ENCODE assay signal across 8 cellular contexts in genomic region chr12:132886529-132887477, GRCh38. TPM values are rescaled to one million over a fixed set of nuclear protein-coding genes. Genes with fewer than 3 reads are reported as not detected.
DNase-seq lines count a peak whose midpoint lies in the region; ATAC-seq, FAIRE-seq and TF ChIP-seq lines count a peak whose summit lies in the region.

No MANE protein-coding gene starts in this region.

- 6 to 9% methylated on average over 46 to 64 of the region's 64 CpGs for WGBS in pancreas, 2 donors

- POLR2A ChIA-PET in activated CD4-positive, alpha-beta memory T cell treated with anti-CD3 and anti-CD28 coated beads for 36 hours (lab: Charles Lee), result interaction anchor here (0.7 to 1.5 kb wide), 4 partner anchors 22 to 126 kb away, joined by 3 to 5 read pairs (median 3); no protein-coding TSS in a partner anchor
- POLR2A ChIA-PET in GM10248 (lab: Yijun Ruan, JAX), result interaction anchor here (0.6 kb wide), 1 partner anchor 70 kb away, joined by 4 read pairs; no protein-coding TSS in a partner anchor

- H3K27ac Mint-ChIP-seq in CD4-positive, CD25-positive, alpha-beta regulatory T cell, result peak overlapping the region; percentile 93 to 100 (median 100)
- H3K27ac Mint-ChIP-seq in activated CD4-positive, alpha-beta memory T cell treated with anti-CD3 and anti-CD28 coated beads for 36 hours, result peak overlapping the region; percentile 100

- H3K27me3 ChIP-seq in CD4-positive, CD25-positive, alpha-beta regulatory T cell (ENCODE audit: control insufficient read depth, insufficient read depth, low read length), result no peaks in the 10 kb centered on the region
- no peaks in the 10 kb centered on the region for H3K27me3 ChIP-seq in foreskin keratinocyte
- H3K27me3 ChIP-seq in pancreas, result no peaks in the 10 kb centered on the region

- intact Hi-C loops in activated CD4-positive, alpha-beta memory T cell treated with anti-CD3 and anti-CD28 coated beads for 36 hours (cut with micrococcal nuclease), result loop anchor here (1.0 to 2.0 kb wide), 6 partner anchors 21 to 243 kb away; partner anchors contain the start of genes ANKLE2, ZNF10, ZNF140 and ZNF605
- intact Hi-C loops in pancreas (cut with DNase I), result no loop called here

- no peak for FAIRE-seq in pancreas (lab: Jason Lieb, UNC)

- H3K4me1 Mint-ChIP-seq in CD4-positive, CD25-positive, alpha-beta regulatory T cell, result peaks cover 21 to 53% (median 34%) of the 10 kb centered on the region in 4 donors
- peaks cover 17% of the 10 kb centered on the region for H3K4me1 Mint-ChIP-seq in activated CD4-positive, alpha-beta memory T cell treated with anti-CD3 and anti-CD28 coated beads for 36 hours (ENCODE audit: low read depth)

- peaks cover 15% of the 10 kb centered on the region for H3K36me3 Mint-ChIP-seq in CD4-positive, CD25-positive, alpha-beta regulatory T cell
- H3K36me3 Mint-ChIP-seq in activated CD4-positive, alpha-beta memory T cell treated with anti-CD3 and anti-CD28 coated beads for 36 hours, result peaks cover 21% of the 10 kb centered on the region

- peak overlapping the region; percentile 84 to 100 (median 94) for H3K4me3 Mint-ChIP-seq in CD4-positive, CD25-positive, alpha-beta regulatory T cell
- H3K4me3 Mint-ChIP-seq in activated CD4-positive, alpha-beta memory T cell treated with anti-CD3 and anti-CD28 coated beads for 36 hours, result peak overlapping the region; percentile 99

- H3K4me3 ChIP-seq in CD4-positive, CD25-positive, alpha-beta regulatory T cell (ENCODE audit: low read depth, low read length), result peak overlapping the region; percentile 81
- H3K4me3 ChIP-seq in pancreas, result peak overlapping the region; percentile 71 to 92 (median 80)

- ATAC-seq in CD4-positive, CD25-positive, alpha-beta regulatory T cell (ENCODE audit: low read depth in 2 of 2), result no peak
- ATAC-seq in GM19372 (IDR thresholded peaks at IDR 0.05; ENCODE audit: low read depth, unreplicated experiment) (peak; percentile 11), HG03457 (IDR thresholded peaks at IDR 0.05; ENCODE audit: unreplicated experiment) (peak; percentile 15), foreskin keratinocyte (peak; percentile 19), pancreas (no peak)

- TF ChIP-seq CTCF in foreskin keratinocyte (conservative IDR thresholded peaks at IDR 0.05) (no peak), pancreas (IDR thresholded peaks at IDR 0.05) (no peak), GM10248 (IDR thresholded peaks at IDR 0.05; ENCODE audit: control extremely low read depth, extremely low read depth, low read depth, missing control alignments) (no peak)

- peaks cover 14% of the 10 kb centered on the region for H3K4me1 ChIP-seq in CD4-positive, CD25-positive, alpha-beta regulatory T cell (ENCODE audit: control insufficient read depth, insufficient read depth, low read length, poor library complexity, severe bottlenecking)
- H3K4me1 ChIP-seq in foreskin keratinocyte, result peaks cover 5% of the 10 kb centered on the region
- peaks cover 0 to 3% (median 0%) of the 10 kb centered on the region in 3 donors for H3K4me1 ChIP-seq in pancreas

- H3K9me3 Mint-ChIP-seq in CD4-positive, CD25-positive, alpha-beta regulatory T cell, result peaks cover 0 to 7% (median 2%) of the 10 kb centered on the region in 7 donors
- peaks cover 9% of the 10 kb centered on the region for H3K9me3 Mint-ChIP-seq in activated CD4-positive, alpha-beta memory T cell treated with anti-CD3 and anti-CD28 coated beads for 36 hours

- CTCF ChIA-PET in activated CD4-positive, alpha-beta memory T cell treated with anti-CD3 and anti-CD28 coated beads for 36 hours (lab: Charles Lee), result interaction anchor here (0.7 to 2.3 kb wide), 2 partner anchors 18 to 36 kb away, joined by 5 to 9 read pairs; no protein-coding TSS in a partner anchor
- CTCF ChIA-PET in GM10248 (lab: Yijun Ruan, JAX), result no interaction called here

- H3K27ac ChIP-seq in CD4-positive, CD25-positive, alpha-beta regulatory T cell (ENCODE audit: insufficient read depth, low read length, poor library complexity, severe bottlenecking), result peak overlapping the region; percentile 97
- no peak overlapping the region for H3K27ac ChIP-seq in foreskin keratinocyte
- H3K27ac ChIP-seq in pancreas, result peak overlapping the region in 2 of 4 donors; percentile 12 to 53

- H3K27me3 Mint-ChIP-seq in CD4-positive, CD25-positive, alpha-beta regulatory T cell, result peaks cover 4% of the 10 kb centered on the region
- no peaks in the 10 kb centered on the region for H3K27me3 Mint-ChIP-seq in activated CD4-positive, alpha-beta memory T cell treated with anti-CD3 and anti-CD28 coated beads for 36 hours

- H3K9me3 ChIP-seq in CD4-positive, CD25-positive, alpha-beta regulatory T cell (ENCODE audit: control insufficient read depth in 2 of 2, low read length in 2 of 2), result peaks cover 3 to 12% of the 10 kb centered on the region in 2 experiments
- H3K9me3 ChIP-seq in pancreas, result no peaks in the 10 kb centered on the region

- DNase-seq in CD4-positive, CD25-positive, alpha-beta regulatory T cell, result peak in 1 of 3 donors; percentile 28
- DNase-seq in activated CD4-positive, alpha-beta memory T cell treated with anti-CD3 and anti-CD28 coated beads for 36 hours, result no peak
- DNase-seq in foreskin keratinocyte (no peak), pancreas (peak in 3 of 6 donors; percentile 52 to 72 (median 65)), GM10248 (ENCODE audit: extremely low spot score) (no peak), dedifferentiated amniotic fluid mesenchymal stem cell (ENCODE audit: extremely low spot score) (no peak)

- H3K36me3 ChIP-seq in CD4-positive, CD25-positive, alpha-beta regulatory T cell (ENCODE audit: control insufficient read depth, insufficient read depth, low read length), result peaks cover 14% of the 10 kb centered on the region
- H3K36me3 ChIP-seq in pancreas, result no peaks in the 10 kb centered on the region

RNA-seq across cellular contexts. Expression of gene CHFR, which starts 0.6 kb away (rescaled TPM):
- 118 TPM for total RNA-seq in CD4-positive, CD25-positive, alpha-beta regulatory T cell
- polyA plus RNA-seq in CD4-positive, CD25-positive, alpha-beta regulatory T cell, result 10 to 100 TPM; 24.3 to 43.3 (median 37.4) TPM
- total RNA-seq in activated CD4-positive, alpha-beta memory T cell treated with anti-CD3 and anti-CD28 coated beads for 36 hours, result 10 to 100 TPM; 41.2 to 42.9 TPM
- total RNA-seq in foreskin keratinocyte (21.6 and 27.0 TPM in 2 replicates), pancreas (10 to 100 TPM; 14.9 to 19.9 (median 15.4) TPM)
- polyA plus RNA-seq in foreskin keratinocyte (13.6 and 13.8 TPM in 2 replicates), pancreas (10 to 100 TPM; 25.7 to 32.3 TPM)

RNA-seq across cellular contexts. Expression of gene GOLGA3, which starts 58.1 kb away (rescaled TPM):
- total RNA-seq in CD4-positive, CD25-positive, alpha-beta regulatory T cell, result 46.4 TPM
- 1 to 10 TPM; 2.0 to 7.8 (median 3.6) TPM for polyA plus RNA-seq in CD4-positive, CD25-positive, alpha-beta regulatory T cell
- 10 to 100 TPM; 41.7 to 44.2 TPM for total RNA-seq in activated CD4-positive, alpha-beta memory T cell treated with anti-CD3 and anti-CD28 coated beads for 36 hours
- total RNA-seq in foreskin keratinocyte (50.2 and 58.3 TPM in 2 replicates), pancreas (10 to 100 TPM; 25.0 to 44.5 (median 33.4) TPM)
- polyA plus RNA-seq in foreskin keratinocyte (8.2 and 9.1 TPM in 2 replicates), pancreas (10 to 100 TPM; 12.6 to 26.8 TPM)

Comparison
In these comparisons a context has a peak if more than half of its experiments do, and no peak if none do; other contexts are left out.
1. ATAC-seq: peak in GM19372 (single experiment), HG03457 (single experiment) and foreskin keratinocyte (single experiment); none in CD4-positive, CD25-positive, alpha-beta regulatory T cell (0 of 2) and pancreas (0 of 4).